29 cellular contexts compared by ENCODE assay signal in the genomic region with DNA sequence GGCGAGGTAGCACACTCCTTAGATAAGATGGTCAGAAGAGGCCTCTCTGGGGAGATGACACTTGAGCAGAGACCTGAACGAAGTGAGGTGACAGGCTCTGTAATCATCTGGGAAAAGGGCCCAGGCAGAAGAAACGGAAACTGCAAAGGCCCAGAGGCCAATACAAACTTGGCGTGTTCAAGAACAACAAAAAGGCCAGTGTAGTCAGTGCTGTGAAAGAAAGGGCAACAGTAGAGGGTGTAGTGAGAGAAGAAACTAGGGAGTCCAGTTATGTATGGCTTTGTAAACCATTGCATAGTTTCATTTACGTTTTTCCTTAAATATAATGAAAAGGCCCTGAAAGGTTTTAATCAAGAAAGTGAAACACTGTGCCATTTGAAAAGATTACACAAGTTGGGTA. TPM values are rescaled to one million over a fixed set of nuclear protein-coding genes. Genes with fewer than 3 reads are reported as not detected.
DNase-seq lines count a peak whose midpoint lies in the region; ATAC-seq and TF ChIP-seq lines count a peak whose summit lies in the region.
"Had no signal": no experiment of that assay in that cellular context is flagged by ENCODE, and none has a peak within 500 bp of the region (broad histone marks: within the 10 kb centered on the region; RNA-seq: fewer than 3 reads in every experiment).

No MANE protein-coding gene starts in this region.

- no peaks in the 10 kb centered on the region for H3K36me3 ChIP-seq in BLaER1
- H3K36me3 ChIP-seq in lower lobe of right lung = no peaks in the 10 kb centered on the region
- H3K36me3 ChIP-seq: pancreas, upper lobe of left lung had no signal

- H3K4me1 Mint-ChIP-seq in activated T-cell treated with anti-CD3 and anti-CD28 coated beads, Interleukin-2, amount 50 U/mL, for 4 hours (ENCODE audit: low read depth) = no peaks in the 10 kb centered on the region

- H3K9me3 Mint-ChIP-seq in activated T-cell treated with anti-CD3 and anti-CD28 coated beads, Interleukin-2, amount 50 U/mL, for 4 hours = no peaks in the 10 kb centered on the region
- H3K9me3 Mint-ChIP-seq: activated CD8-positive, alpha-beta T cell treated with anti-CD3 and anti-CD28 coated beads for 36 hours; HFFc6; nephron progenitor cell; T-helper 1 cell treated with Interleukin-12 subunit alpha and Interleukin-12 subunit beta and Interleukin-4 antibody, amounts not matched to agents 30 μg/mL and 1 μg/mL, for 36 hours had no signal

- intact Hi-C loops in lower lobe of right lung (cut with DNase I) = no loop called here

- H3K4me1 ChIP-seq in BLaER1 (peaks cover 25% of the 10 kb centered on the region), lower lobe of right lung (peaks cover 11% of the 10 kb centered on the region)
- H3K4me1 ChIP-seq: upper lobe of left lung had no signal

- H3K4me3 ChIP-seq in BLaER1 (no peak overlapping the region), lower lobe of right lung (no peak overlapping the region)
- H3K4me3 ChIP-seq: pancreas, SK-N-MC, upper lobe of left lung had no signal

- no peaks in the 10 kb centered on the region for H3K36me3 Mint-ChIP-seq in activated T-cell treated with anti-CD3 and anti-CD28 coated beads, Interleukin-2, amount 50 U/mL, for 4 hours (ENCODE audit: insufficient read depth)
- H3K36me3 Mint-ChIP-seq: activated naive CD8-positive, alpha-beta T cell had no signal

- H3K27ac ChIP-seq in BLaER1 (no peak overlapping the region), caudate nucleus (ENCODE audit: low read depth, low read length) (peak overlapping the region; percentile 36), lower lobe of right lung (no peak overlapping the region)
- H3K27ac ChIP-seq: epithelial cell of prostate, pancreas, SK-N-MC, upper lobe of left lung had no signal

- peak overlapping the region; percentile 28 for H3K4me2 ChIP-seq in BLaER1

- no peaks in the 10 kb centered on the region for H3K9me3 ChIP-seq in BLaER1
- H3K9me3 ChIP-seq in lower lobe of right lung = no peaks in the 10 kb centered on the region
- H3K9me3 ChIP-seq: pancreas, upper lobe of left lung had no signal

- ATAC-seq in GM21786 (IDR thresholded peaks at IDR 0.05; ENCODE audit: unreplicated experiment) (peak; percentile 45), lower lobe of right lung (no peak)
- ATAC-seq in activated T-cell treated with anti-CD3 and anti-CD28 coated beads, Interleukin-2, amount 50 U/mL, for 4 hours = no peak
- ATAC-seq: activated CD8-positive, alpha-beta T cell treated with anti-CD3 and anti-CD28 coated beads for 36 hours; pancreas; sciatic nerve had no signal

- no peaks in the 10 kb centered on the region for H3K27me3 ChIP-seq in BLaER1
- H3K27me3 ChIP-seq in lower lobe of right lung (ENCODE audit: low read depth) = no peaks in the 10 kb centered on the region
- H3K27me3 ChIP-seq: pancreas, upper lobe of left lung had no signal

- H4K20me1 ChIP-seq in BLaER1 = no peaks in the 10 kb centered on the region

- H3K27me3 Mint-ChIP-seq in activated T-cell treated with anti-CD3 and anti-CD28 coated beads, Interleukin-2, amount 50 U/mL, for 4 hours (ENCODE audit: low read depth) = no peaks in the 10 kb centered on the region
- H3K27me3 Mint-ChIP-seq: activated CD8-positive, alpha-beta T cell treated with anti-CD3 and anti-CD28 coated beads for 36 hours had no signal

- H3K4me3 Mint-ChIP-seq in activated T-cell treated with anti-CD3 and anti-CD28 coated beads, Interleukin-2, amount 50 U/mL, for 4 hours = no peak overlapping the region
- H3K4me3 Mint-ChIP-seq: activated CD8-positive, alpha-beta T cell treated with anti-CD3 and anti-CD28 coated beads for 36 hours; activated naive CD8-positive, alpha-beta T cell; HFFc6; nephron progenitor cell; T-helper 1 cell treated with Interleukin-12 subunit alpha and Interleukin-12 subunit beta and Interleukin-4 antibody, amounts not matched to agents 30 μg/mL and 1 μg/mL, for 36 hours had no signal

- no peak overlapping the region for H3K9ac ChIP-seq in BLaER1

- no peak for TF ChIP-seq CTCF in lower lobe of right lung (IDR thresholded peaks at IDR 0.05)

- DNase-seq in caudate nucleus (lab: John Stamatoyannopoulos, UW) (peak in 1 of 61 donors; percentile 15), lung microvascular endothelial cell (ENCODE audit: low read depth in 2 of 2) (peak; percentile 65 to 67), SW480 (ENCODE audit: low spot score) (no peak), lower lobe of right lung (no peak)
- DNase-seq in activated CD8-positive, alpha-beta memory T cell treated with anti-CD3 and anti-CD28 coated beads, Interleukin-2, amount 50 U/mL, for 48 hours = no peak
- DNase-seq in activated T-cell treated with anti-CD3 and anti-CD28 coated beads, Interleukin-2, amount 50 U/mL, for 4 hours = no peak
- DNase-seq: activated CD8-positive, alpha-beta T cell treated with anti-CD3 and anti-CD28 coated beads for 36 hours; activated effector memory CD4-positive, alpha-beta T cell treated with Interleukin-2 at 50 U/mL for 16 hours; central memory CD4-positive, alpha-beta T cell; COR-L47; DMS53; GOT3; HFFc6; NCI-H1417 treated with DMSO at 0.1 percent for 48 hours; NCI-H2081 treated with DMSO at 0.1 percent for 48 hours; NCI-H345; nephron progenitor cell; pancreas; RPMI8226; stimulated activated CD4-positive, alpha-beta T cell treated with anti-CD3 and anti-CD28 coated beads, Interleukin-12 subunit alpha, Interleukin-12 subunit beta, amount 100 ng/mL, for 4 hours; stimulated activated CD4-positive, alpha-beta T cell treated with anti-CD3 and anti-CD28 coated beads, Interleukin-4, amount 100 ng/mL, for 1 hour; upper lobe of left lung had no signal

RNA-seq across cellular contexts. Expression of gene PLD1, which starts 31.8 kb away (rescaled TPM):
- total RNA-seq in lung microvascular endothelial cell (52.2 and 62.1 TPM in 2 replicates), lower lobe of right lung (27.7 TPM)
- total RNA-seq in activated T-cell treated with anti-CD3 and anti-CD28 coated beads, Interleukin-2, amount 50 U/mL, for 4 hours = 1 to 10 TPM in 1 of 3 donors, under 1 TPM in 2; 0.52 to 1.3 (median 0.66) TPM

Comparison
In these comparisons a context has a peak if more than half of its experiments do, and no peak if none do; other contexts are left out.
1. DNase-seq: peak in lung microvascular endothelial cell (2 of 2); none in activated CD8-positive, alpha-beta memory T cell treated with anti-CD3 and anti-CD28 coated beads, Interleukin-2, amount 50 U/mL, for 48 hours (single experiment), SW480 (single experiment), activated T-cell treated with anti-CD3 and anti-CD28 coated beads, Interleukin-2, amount 50 U/mL, for 4 hours (single experiment) and lower lobe of right lung (single experiment).
2. RNA of gene PLD1, which starts 31.8 kb away (total RNA-seq): 52.2 to 62.1 TPM in lung microvascular endothelial cell and 27.7 TPM in lower lobe of right lung (single experiment); 0.52 to 1.3 TPM in activated T-cell treated with anti-CD3 and anti-CD28 coated beads, Interleukin-2, amount 50 U/mL, for 4 hours; every median in the first group is over 10 times any median in the second.